Comparison of ENCODE assay signal across 21 cellular contexts in the genomic region with DNA sequence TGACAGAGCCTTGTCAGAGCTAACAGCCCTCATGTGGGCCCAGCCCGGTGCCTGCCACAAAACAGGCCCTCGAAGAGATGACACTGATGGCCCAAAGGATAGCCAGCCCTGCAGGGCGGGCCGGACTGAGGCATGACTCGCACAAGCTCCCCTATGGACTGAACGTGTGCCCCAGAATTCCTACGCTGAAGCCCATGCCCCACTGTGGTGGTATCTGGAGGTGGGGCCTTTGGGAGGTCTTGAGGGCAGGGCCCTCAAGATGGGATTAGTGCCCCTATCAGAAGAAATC. TPM values are rescaled to one million over a fixed set of nuclear protein-coding genes. Genes with fewer than 3 reads are reported as not detected.
"Had no signal": no experiment of that assay in that cellular context is flagged by ENCODE, and none has a peak within 500 bp of the region (broad histone marks: within the 10 kb centered on the region; RNA-seq: fewer than 3 reads in every experiment).

No MANE protein-coding gene starts in this region.

- H3K9me3 Mint-ChIP-seq: stimulated activated effector memory CD8-positive, alpha-beta T cell treated with anti-CD3 and anti-CD28 coated beads, Interleukin-12 subunit alpha, Interleukin-12 subunit beta, amount 100 ng/mL, for 72 hours had no signal

- H3K27me3 ChIP-seq: cardiac muscle cell, foreskin keratinocyte, left lung, right lobe of liver, upper lobe of right lung had no signal

- H3K27ac ChIP-seq: cardiac muscle cell, foreskin keratinocyte, left lung, right lobe of liver, upper lobe of right lung had no signal

- ATAC-seq: left lung; right lobe of liver; stimulated activated effector memory CD8-positive, alpha-beta T cell treated with anti-CD3 and anti-CD28 coated beads, Interleukin-12 subunit alpha, Interleukin-12 subunit beta, amount 100 ng/mL, for 72 hours; upper lobe of right lung had no signal

- H3K27ac Mint-ChIP-seq: activated naive CD8-positive, alpha-beta T cell; endodermal cell; nephron progenitor cell had no signal

- H3K27me3 Mint-ChIP-seq: activated naive CD8-positive, alpha-beta T cell had no signal

- DNase-seq: activated CD4-positive, alpha-beta T cell treated with anti-CD3 and anti-CD28 coated beads, Interleukin-2, amount 50 U/mL, for 1 hour; activated CD8-positive, alpha-beta memory T cell treated with anti-CD3 and anti-CD28 coated beads for 24 hours; endodermal cell; glutamatergic neuron; hypothalamus; nephron progenitor cell; small intestine; stimulated activated CD4-positive, alpha-beta T cell treated with anti-CD3 and anti-CD28 coated beads, Interleukin-4, amount 100 ng/mL, for 24 hours; upper lobe of right lung had no signal

- H3K9me3 ChIP-seq: left lung, prostate gland, right lobe of liver, upper lobe of right lung had no signal

- H3K36me3 ChIP-seq: cardiac muscle cell, prostate gland had no signal

- H3K4me3 Mint-ChIP-seq: activated naive CD8-positive, alpha-beta T cell; endodermal cell; nephron progenitor cell; stimulated activated effector memory CD8-positive, alpha-beta T cell treated with anti-CD3 and anti-CD28 coated beads, Interleukin-12 subunit alpha, Interleukin-12 subunit beta, amount 100 ng/mL, for 72 hours had no signal

- H3K4me3 ChIP-seq: cardiac muscle cell, left lung, prostate gland, right lobe of liver, upper lobe of right lung had no signal

RNA-seq across cellular contexts. Expression of gene CHGA, which starts 38.6 kb away (rescaled TPM):
- total RNA-seq: cardiac muscle cell; epithelial cell of proximal tubule; fibroblast of lung; foreskin keratinocyte; myocyte; osteoblast; T-helper 1 cell treated with Interleukin-12 subunit alpha and Interleukin-12 subunit beta and Interleukin-4 antibody, amounts not matched to agents 30 ng/mL and 1 ng/mL, for 36 hours; upper lobe of right lung had no signal
- polyA plus RNA-seq: fibroblast of lung, foreskin keratinocyte had no signal
